Comparison of ENCODE assay signal across 15 cellular contexts in the genomic region with DNA sequence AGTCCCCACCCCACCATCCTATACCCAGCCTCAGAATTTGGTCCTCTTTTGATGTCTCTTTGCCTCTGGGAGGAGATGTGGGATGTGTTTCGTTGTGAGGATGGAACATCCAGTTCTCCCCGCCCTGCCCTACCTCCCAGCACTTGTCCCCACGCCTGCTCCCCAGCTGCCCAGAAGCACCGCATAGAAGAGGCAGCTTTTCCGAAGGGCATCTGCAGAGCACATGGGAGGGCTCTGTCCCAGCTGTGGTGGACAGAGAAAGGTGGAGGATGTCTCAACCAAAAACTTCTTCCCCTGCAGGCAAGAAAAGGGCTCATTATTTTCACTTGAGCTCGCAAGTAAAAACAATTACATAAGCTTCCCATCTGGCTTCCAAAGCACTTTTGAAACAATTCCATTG.
"Had no signal": no experiment of that assay in that cellular context is flagged by ENCODE, and none has a peak within 500 bp of the region (broad histone marks: within the 10 kb centered on the region; RNA-seq: fewer than 3 reads in every experiment).

No MANE protein-coding gene starts in this region.

- H3K36me3 Mint-ChIP-seq: activated CD4-positive, alpha-beta memory T cell treated with anti-CD3 and anti-CD28 coated beads for 36 hours had no signal

- H3K27me3 Mint-ChIP-seq: activated naive CD8-positive, alpha-beta T cell; stimulated activated naive CD8-positive, alpha-beta T cell treated with anti-CD3 and anti-CD28 coated beads, Interleukin-15, amount 100 ng/mL, for 72 hours had no signal

- H3K27ac Mint-ChIP-seq: activated CD4-positive, alpha-beta memory T cell treated with anti-CD3 and anti-CD28 coated beads for 36 hours; activated naive CD8-positive, alpha-beta T cell; stimulated activated naive CD8-positive, alpha-beta T cell treated with anti-CD3 and anti-CD28 coated beads, Interleukin-15, amount 100 ng/mL, for 72 hours; WTC11 had no signal

- H3K4me3 Mint-ChIP-seq: activated CD4-positive, alpha-beta memory T cell treated with anti-CD3 and anti-CD28 coated beads for 36 hours; activated naive CD8-positive, alpha-beta T cell; neural crest cell; stimulated activated naive CD8-positive, alpha-beta T cell treated with anti-CD3 and anti-CD28 coated beads, Interleukin-15, amount 100 ng/mL, for 72 hours; WTC11 had no signal

- H3K27ac ChIP-seq: coronary artery, heart right ventricle, ovary, right lobe of liver had no signal

- DNase-seq: activated CD4-positive, alpha-beta memory T cell treated with anti-CD3 and anti-CD28 coated beads for 36 hours; activated CD4-positive, alpha-beta T cell treated with anti-CD3 and anti-CD28 coated beads for 4 hours; central memory CD4-positive, alpha-beta T cell; heart right ventricle; left ventricle myocardium superior; ovary; right lobe of liver; small intestine; stimulated activated CD4-positive, alpha-beta T cell treated with anti-CD3 and anti-CD28 coated beads, Interleukin-15, amount 100 ng/mL, for 24 hours; stimulated activated CD4-positive, alpha-beta T cell treated with anti-CD3 and anti-CD28 coated beads, Interleukin-2, amount 100 ng/mL, for 48 hours; stimulated activated naive CD8-positive, alpha-beta T cell treated with anti-CD3 and anti-CD28 coated beads, Interleukin-15, amount 100 ng/mL, for 72 hours had no signal
